Comparison of ENCODE assay signal across 9 cellular contexts in genomic region chr20:45834797-45835161, GRCh38. TPM values are rescaled to one million over a fixed set of nuclear protein-coding genes. Genes with fewer than 3 reads are reported as not detected.
A peak's percentile ranks its signal among the peaks of the same experiment; 100 is the strongest.
DNase-seq lines count a peak whose midpoint lies in the region; ATAC-seq, FAIRE-seq and TF ChIP-seq lines count a peak whose summit lies in the region.
"Had no signal": no experiment of that assay in that cellular context is flagged by ENCODE, and none has a peak within 500 bp of the region (broad histone marks: within the 10 kb centered on the region; RNA-seq: fewer than 3 reads in every experiment).

No MANE protein-coding gene starts in this region.

- H3K9me3 ChIP-seq in MG63 (no peaks in the 10 kb centered on the region), GM12878 (replicated peaks; ENCODE audit: control insufficient read depth, insufficient read depth, low read length) (no peaks in the 10 kb centered on the region), keratinocyte (ENCODE audit: control insufficient read depth, low read depth, low read length) (no peaks in the 10 kb centered on the region)

- in situ Hi-C loops in GM12878 (cut with MboI): no loop called here

- CTCF ChIA-PET in GM12878 (lab: Yijun Ruan, JAX): interaction anchor here (1.6 kb wide), 1 partner anchor 17 kb away, joined by 4 read pairs; no protein-coding TSS in a partner anchor

- H3K27me3 Mint-ChIP-seq in stimulated activated naive CD8-positive, alpha-beta T cell treated with anti-CD3 and anti-CD28 coated beads, Interleukin-15, amount 100 ng/mL, for 72 hours: no peaks in the 10 kb centered on the region

- H3K36me3 ChIP-seq in MG63 (peaks cover 41% of the 10 kb centered on the region), GM12878 (ENCODE audit: control insufficient read depth in 2 of 2, insufficient read depth in 2 of 2, low read length in 1 of 2) (no peaks in the 10 kb centered on the region), keratinocyte (ENCODE audit: control insufficient read depth in 2 of 2, extremely low read depth in 1 of 2, insufficient read depth in 2 of 2, low read length in 2 of 2) (no peaks in the 10 kb centered on the region)

- intact Hi-C loops in GM12878 (cut with micrococcal nuclease; ENCODE audit: unreplicated experiment): no loop called here

- peaks cover 11% of the 10 kb centered on the region for H3K4me1 Mint-ChIP-seq in stimulated activated naive CD8-positive, alpha-beta T cell treated with anti-CD3 and anti-CD28 coated beads, Interleukin-15, amount 100 ng/mL, for 72 hours

- H3K79me2 ChIP-seq in GM12878 (ENCODE audit: control insufficient read depth, insufficient read depth, low read length) (no peaks in the 10 kb centered on the region), keratinocyte (ENCODE audit: control insufficient read depth, insufficient read depth, low read length) (no peaks in the 10 kb centered on the region)

- no peak for DNase-seq in MG63
- DNase-seq in GM12878 (ENCODE audit: low read depth, low spot score): no peak
- DNase-seq in keratinocyte (ENCODE audit: low read depth, low spot score): no peak
- DNase-seq in stimulated activated naive CD8-positive, alpha-beta T cell treated with anti-CD3 and anti-CD28 coated beads, Interleukin-15, amount 100 ng/mL, for 72 hours: no peak
- no peak for DNase-seq in amniotic stem cell (lab: John Stamatoyannopoulos, UW)
- DNase-seq in cortex of kidney (lab: John Stamatoyannopoulos, UW): no peak
- DNase-seq in D721Med (ENCODE audit: insufficient read length, low spot score): no peak
- DNase-seq in NCI-H510A (lab: John Stamatoyannopoulos, UW): no peak
- DNase-seq: effector CD8-positive, alpha-beta T cell had no signal

- POLR2A ChIA-PET in GM12878 (lab: Charles Lee): no interaction called here

- TF ChIP-seq EP300 in GM12878 (IDR thresholded peaks at IDR 0.05; ENCODE audit: borderline replicate concordance in 1 of 2, control insufficient read depth in 1 of 2, low read depth in 2 of 2, low read length in 2 of 2): no peak

- H3K9ac ChIP-seq in GM12878 (ENCODE audit: control insufficient read depth, insufficient read depth, low read length): no peak overlapping the region
- no peak overlapping the region for H3K9ac ChIP-seq in keratinocyte (ENCODE audit: control insufficient read depth, extremely low read depth, insufficient read depth, low read length)

- FAIRE-seq in GM12878 (lab: Jason Lieb, UNC) (no peak), keratinocyte (lab: Jason Lieb, UNC) (no peak), D721Med (lab: Jason Lieb, UNC) (no peak)

- no TSS peak for BruUV-seq in GM12878 (replicated peaks; lab: Mats Ljungman, UMichigan)

- RAD21 ChIA-PET in GM12878 (lab: Charles Lee; ENCODE audit: unreplicated experiment): no interaction called here

- SMC1A ChIA-PET in GM12878 (lab: Charles Lee; ENCODE audit: uncharacterized antibody, unreplicated experiment): no interaction called here

- peak overlapping the region; percentile 82 to 91 for H3K4me3 Mint-ChIP-seq in stimulated activated naive CD8-positive, alpha-beta T cell treated with anti-CD3 and anti-CD28 coated beads, Interleukin-15, amount 100 ng/mL, for 72 hours

- TF ChIP-seq RAD21 in GM12878 (IDR thresholded peaks at IDR 0.05; ENCODE audit: insufficient read depth, low read depth, low read length): no peak

- H3K27me3 ChIP-seq in MG63 (no peaks in the 10 kb centered on the region), GM12878 (replicated peaks in 1 of 2; ENCODE audit: control insufficient read depth in 2 of 2, insufficient read depth in 2 of 2, low read length in 1 of 2) (no peaks in the 10 kb centered on the region), keratinocyte (ENCODE audit: control insufficient read depth, extremely low read depth, insufficient read depth, low read length) (no peaks in the 10 kb centered on the region)

- H3K4me3 ChIP-seq in MG63 (peak overlapping the region; percentile 65), GM12878 (no peak overlapping the region), keratinocyte (ENCODE audit: control insufficient read depth in 2 of 3, extremely low read depth in 1 of 3, insufficient read depth in 2 of 3, low read depth in 1 of 3, low read length in 3 of 3) (peak overlapping the region in 2 of 3 experiments; percentile 61 to 85)

- H3K4me1 ChIP-seq in GM12878 (ENCODE audit: control insufficient read depth, insufficient read depth, low read length): peaks cover 3% of the 10 kb centered on the region
- H3K4me1 ChIP-seq in keratinocyte (ENCODE audit: control insufficient read depth, extremely low read depth, insufficient read depth, low read length): peaks cover 24% of the 10 kb centered on the region

- WGBS in GM12878 (ENCODE audit: insufficient coverage, insufficient replicate concordance, low lambda C conversion rate, missing lambda C conversion rate): 91% methylated on average over 14 of the region's 14 CpGs

- TF ChIP-seq POLR2A in GM12878 (IDR thresholded peaks at IDR 0.05; ENCODE audit: low read depth, low read length): no peak

- no peaks in the 10 kb centered on the region for H4K20me1 ChIP-seq in GM12878 (ENCODE audit: control insufficient read depth, insufficient read depth)
- H4K20me1 ChIP-seq in keratinocyte (ENCODE audit: control insufficient read depth, extremely low read depth, insufficient read depth, low read length): no peaks in the 10 kb centered on the region

- H3K27ac ChIP-seq in GM12878 (ENCODE audit: control insufficient read depth, insufficient read depth) (no peak overlapping the region), keratinocyte (ENCODE audit: control insufficient read depth, insufficient read depth, low read length) (no peak overlapping the region)

- H3K4me2 ChIP-seq in GM12878 (ENCODE audit: control insufficient read depth, insufficient read depth): peak overlapping the region; percentile 99; the same call in 1 of the 2 replicates
- H3K4me2 ChIP-seq in keratinocyte (ENCODE audit: control insufficient read depth, extremely low read depth, insufficient read depth, low read depth, low read length): peak overlapping the region; percentile 86

- H2AFZ ChIP-seq in GM12878 (ENCODE audit: control insufficient read depth, low read depth, low read length): no peak overlapping the region
- H2AFZ ChIP-seq in keratinocyte (ENCODE audit: control insufficient read depth, low read length): no peak overlapping the region

- dilution Hi-C loops in keratinocyte (cut with MboI; ENCODE audit: extremely low pct_ligation_motif_present, low sequenced_read_pairs): no loop called here

- TF ChIP-seq CTCF in GM12878 (IDR thresholded peaks at IDR 0.05 in 2 of 3, conservative IDR thresholded peaks at IDR 0.05 in 1 of 3; ENCODE audit: control insufficient read depth in 2 of 3, extremely low read depth in 1 of 3, insufficient read depth in 1 of 3, low read depth in 3 of 3, low read length in 3 of 3) (no peak), keratinocyte (optimal IDR thresholded peaks at IDR 0.05 in 1 of 3, IDR thresholded peaks at IDR 0.05 in 1 of 3, conservative IDR thresholded peaks at IDR 0.05 in 1 of 3; ENCODE audit: extremely low read depth in 1 of 3, insufficient read depth in 2 of 3, low read length in 3 of 3) (no peak), D721Med (IDR thresholded peaks at IDR 0.05; ENCODE audit: insufficient read depth, missing control alignments) (no peak)

- peaks cover 2% of the 10 kb centered on the region for H3K9me1 ChIP-seq in keratinocyte (ENCODE audit: control insufficient read depth, extremely low read depth, insufficient read depth, low read length)

- H3K9me3 Mint-ChIP-seq in stimulated activated naive CD8-positive, alpha-beta T cell treated with anti-CD3 and anti-CD28 coated beads, Interleukin-15, amount 100 ng/mL, for 72 hours: no peaks in the 10 kb centered on the region

- H3K27ac Mint-ChIP-seq in stimulated activated naive CD8-positive, alpha-beta T cell treated with anti-CD3 and anti-CD28 coated beads, Interleukin-15, amount 100 ng/mL, for 72 hours: no peak overlapping the region

- ATAC-seq in GM12878: no peak
- ATAC-seq in stimulated activated naive CD8-positive, alpha-beta T cell treated with anti-CD3 and anti-CD28 coated beads, Interleukin-15, amount 100 ng/mL, for 72 hours: no peak

RNA-seq across cellular contexts. Expression of gene SNX21, which starts 1.2 kb away (rescaled TPM):
- 55.6 and 74.9 TPM in 2 replicates for total RNA-seq in MG63 (2014; rRNA removed; shearing (Covaris generic); ENCODE audit: low replicate concordance)
- 2.3 and 5.2 TPM in 2 replicates for total RNA-seq in GM12878 (2013; cell fraction: nucleolus; rRNA removed)
- 0.76 and 0.79 TPM in 2 replicates for total RNA-seq in GM12878 (2014; rRNA removed)
- total RNA-seq in GM12878 (2014; rRNA removed; fragmentation: Illumina TruSeq; extraction: Trizol): 0.22 and 0.23 TPM in 2 replicates
- 0.77 and 1.2 TPM in 2 replicates for total RNA-seq in GM12878 (2021)
- 0.41 TPM for polyA plus RNA-seq in GM12878 (2011; ENCODE audit: low read depth)
- 0.27 and 0.41 TPM in 2 replicates for polyA plus RNA-seq in GM12878 (2011; rRNA removed)
- 0.76 and 0.97 TPM in 2 replicates for polyA plus RNA-seq in GM12878 (2011; cell fraction: cytosol; rRNA removed)
- polyA plus RNA-seq in GM12878 (2011; cell fraction: nucleus; rRNA removed): 0.49 and 0.92 TPM in 2 replicates
- 1.1 and 1.9 TPM in 2 replicates for polyA plus RNA-seq in GM12878 (2012)
- polyA plus RNA-seq in GM12878 (2014; fragmentation: Illumina TruSeq; extraction: Trizol): 0.10 and 0.27 TPM in 2 replicates
- under 1 TPM; 0.34 to 0.37 TPM for polyA plus RNA-seq in GM12878 (2014; fragmentation: Nextera tagmentation; extraction: Ambion mirVana)
- 1.1 and 1.3 TPM in 2 replicates for polyA plus RNA-seq in GM12878 (2014; rRNA removed)
- 1 to 10 TPM in 1 of 2 experiments, under 1 TPM in 1; 0.74 to 1.4 TPM for polyA plus RNA-seq in GM12878 (2016; fragmentation: Nextera tagmentation; extraction: Ambion mirVana)
- 0.15 and 0.52 TPM in 2 replicates for polyA minus RNA-seq in GM12878 (2011; rRNA and poly(A)+ RNA removed)
- not detected in 2 replicates for polyA minus RNA-seq in GM12878 (2011; cell fraction: cytosol; rRNA and poly(A)+ RNA removed)
- 0.85 and 1.4 TPM in 2 replicates for polyA minus RNA-seq in GM12878 (2011; cell fraction: nucleus; rRNA and poly(A)+ RNA removed)
- 5.2 to 8.6 TPM (median 6.9 TPM) in 3 replicates for polyA plus RNA-seq in keratinocyte
- polyA plus RNA-seq in keratinocyte (2011; ENCODE audit: low read depth): 8.5 TPM
- polyA plus RNA-seq in keratinocyte (2011; cell fraction: cytosol; rRNA removed): 2.9 and 7.1 TPM in 2 replicates
- 7.1 and 11.6 TPM in 2 replicates for polyA plus RNA-seq in keratinocyte (2011; cell fraction: nucleus; rRNA removed)
- polyA plus RNA-seq in keratinocyte (2012; ENCODE audit: low replicate concordance): 6.6 and 9.9 TPM in 2 replicates
- polyA minus RNA-seq in keratinocyte: 3.7 to 5.0 TPM (median 4.0 TPM) in 3 replicates
- polyA minus RNA-seq in keratinocyte (2011; cell fraction: cytosol; rRNA and poly(A)+ RNA removed): 18.0 TPM
- polyA minus RNA-seq in keratinocyte (2011; cell fraction: nucleus; rRNA and poly(A)+ RNA removed): 5.9 and 6.3 TPM in 2 replicates

RNA-seq across cellular contexts. Expression of gene TNNC2, which starts 7.7 kb away (rescaled TPM):
- total RNA-seq in MG63 (2014; rRNA removed; shearing (Covaris generic); ENCODE audit: low replicate concordance): not detected in 2 replicates
- total RNA-seq in GM12878 (2013; cell fraction: nucleolus; rRNA removed): not detected in 2 replicates
- total RNA-seq in GM12878 (2014; rRNA removed): not detected in 2 replicates
- not detected in 2 replicates for total RNA-seq in GM12878 (2014; rRNA removed; fragmentation: Illumina TruSeq; extraction: Trizol)
- total RNA-seq in GM12878 (2021): not detected in 2 replicates
- polyA plus RNA-seq in GM12878 (2011; ENCODE audit: low read depth): not detected
- not detected in 2 replicates for polyA plus RNA-seq in GM12878 (2011; rRNA removed)
- 0.09 and 0.15 TPM in 2 replicates for polyA plus RNA-seq in GM12878 (2011; cell fraction: cytosol; rRNA removed)
- not detected in 2 replicates for polyA plus RNA-seq in GM12878 (2011; cell fraction: nucleus; rRNA removed)
- polyA plus RNA-seq in GM12878 (2012): 0.31 TPM in 1 of 2 replicates, not detected in the other
- not detected in 2 replicates for polyA plus RNA-seq in GM12878 (2014; fragmentation: Illumina TruSeq; extraction: Trizol)
- not detected for polyA plus RNA-seq in GM12878 (2014; fragmentation: Nextera tagmentation; extraction: Ambion mirVana)
- polyA plus RNA-seq in GM12878 (2014; rRNA removed): not detected in 2 replicates
- under 1 TPM in 1 of 2 experiments, not detected in 1; 0.37 TPM for polyA plus RNA-seq in GM12878 (2016; fragmentation: Nextera tagmentation; extraction: Ambion mirVana)
- polyA minus RNA-seq in GM12878 (2011; rRNA and poly(A)+ RNA removed): not detected in 2 replicates
- polyA minus RNA-seq in GM12878 (2011; cell fraction: cytosol; rRNA and poly(A)+ RNA removed): not detected in 2 replicates
- polyA minus RNA-seq in GM12878 (2011; cell fraction: nucleus; rRNA and poly(A)+ RNA removed): not detected in 2 replicates
- polyA plus RNA-seq in keratinocyte: 0.16 TPM in 1 of 3 replicates, not detected in the others
- 0.92 TPM for polyA plus RNA-seq in keratinocyte (2011; ENCODE audit: low read depth)
- polyA plus RNA-seq in keratinocyte (2011; cell fraction: cytosol; rRNA removed): not detected in 2 replicates
- polyA plus RNA-seq in keratinocyte (2011; cell fraction: nucleus; rRNA removed): 0.57 and 0.66 TPM in 2 replicates
- polyA plus RNA-seq in keratinocyte (2012; ENCODE audit: low replicate concordance): not detected in 2 replicates
- polyA minus RNA-seq in keratinocyte: not detected in 3 replicates
- not detected for polyA minus RNA-seq in keratinocyte (2011; cell fraction: cytosol; rRNA and poly(A)+ RNA removed)
- not detected in 2 replicates for polyA minus RNA-seq in keratinocyte (2011; cell fraction: nucleus; rRNA and poly(A)+ RNA removed)

RNA-seq across cellular contexts. Expression of gene UBE2C, which starts 22.3 kb away (rescaled TPM):
- 69.5 and 72.7 TPM in 2 replicates for total RNA-seq in MG63 (2014; rRNA removed; shearing (Covaris generic); ENCODE audit: low replicate concordance)
- total RNA-seq in GM12878 (2013; cell fraction: nucleolus; rRNA removed): 3.5 and 5.6 TPM in 2 replicates
- total RNA-seq in GM12878 (2014; rRNA removed): 174 and 186 TPM in 2 replicates
- total RNA-seq in GM12878 (2014; rRNA removed; fragmentation: Illumina TruSeq; extraction: Trizol): 115 and 117 TPM in 2 replicates
- total RNA-seq in GM12878 (2021): 133 and 141 TPM in 2 replicates
- polyA plus RNA-seq in GM12878 (2011; ENCODE audit: low read depth): 135 TPM
- polyA plus RNA-seq in GM12878 (2011; rRNA removed): 139 and 175 TPM in 2 replicates
- polyA plus RNA-seq in GM12878 (2011; cell fraction: cytosol; rRNA removed): 226 and 261 TPM in 2 replicates
- 90.0 and 96.1 TPM in 2 replicates for polyA plus RNA-seq in GM12878 (2011; cell fraction: nucleus; rRNA removed)
- polyA plus RNA-seq in GM12878 (2012): 100 and 106 TPM in 2 replicates
- polyA plus RNA-seq in GM12878 (2014; fragmentation: Illumina TruSeq; extraction: Trizol): 163 and 178 TPM in 2 replicates
- 100 to 1,000 TPM in 1 of 2 experiments, 10 to 100 TPM in 1; 86.2 to 140 TPM for polyA plus RNA-seq in GM12878 (2014; fragmentation: Nextera tagmentation; extraction: Ambion mirVana)
- polyA plus RNA-seq in GM12878 (2014; rRNA removed): 229 and 243 TPM in 2 replicates
- polyA plus RNA-seq in GM12878 (2016; fragmentation: Nextera tagmentation; extraction: Ambion mirVana): 100 to 1,000 TPM; 396 to 412 TPM
- polyA minus RNA-seq in GM12878 (2011; rRNA and poly(A)+ RNA removed): 59.9 and 79.5 TPM in 2 replicates
- polyA minus RNA-seq in GM12878 (2011; cell fraction: cytosol; rRNA and poly(A)+ RNA removed): 56.4 and 68.8 TPM in 2 replicates
- polyA minus RNA-seq in GM12878 (2011; cell fraction: nucleus; rRNA and poly(A)+ RNA removed): 20.3 and 24.9 TPM in 2 replicates
- 9.1 to 69.8 TPM (median 46.6 TPM) in 3 replicates for polyA plus RNA-seq in keratinocyte
- polyA plus RNA-seq in keratinocyte (2011; ENCODE audit: low read depth): not detected
- 16.0 and 19.1 TPM in 2 replicates for polyA plus RNA-seq in keratinocyte (2011; cell fraction: cytosol; rRNA removed)
- 7.5 and 8.3 TPM in 2 replicates for polyA plus RNA-seq in keratinocyte (2011; cell fraction: nucleus; rRNA removed)
- 0.38 and 49.5 TPM in 2 replicates for polyA plus RNA-seq in keratinocyte (2012; ENCODE audit: low replicate concordance)
- polyA minus RNA-seq in keratinocyte: 5.0 to 33.8 TPM (median 27.2 TPM) in 3 replicates
- polyA minus RNA-seq in keratinocyte (2011; cell fraction: cytosol; rRNA and poly(A)+ RNA removed): 27.8 TPM
- 5.1 and 9.5 TPM in 2 replicates for polyA minus RNA-seq in keratinocyte (2011; cell fraction: nucleus; rRNA and poly(A)+ RNA removed)

RNA-seq across cellular contexts. Expression of gene ACOT8, which starts 22.4 kb away (rescaled TPM):
- total RNA-seq in MG63 (2014; rRNA removed; shearing (Covaris generic); ENCODE audit: low replicate concordance): 39.6 and 46.9 TPM in 2 replicates
- 43.6 and 48.2 TPM in 2 replicates for total RNA-seq in GM12878 (2013; cell fraction: nucleolus; rRNA removed)
- total RNA-seq in GM12878 (2014; rRNA removed): 45.0 and 47.9 TPM in 2 replicates
- total RNA-seq in GM12878 (2014; rRNA removed; fragmentation: Illumina TruSeq; extraction: Trizol): 15.2 and 16.5 TPM in 2 replicates
- 24.9 and 27.3 TPM in 2 replicates for total RNA-seq in GM12878 (2021)
- 12.5 TPM for polyA plus RNA-seq in GM12878 (2011; ENCODE audit: low read depth)
- 22.9 and 39.3 TPM in 2 replicates for polyA plus RNA-seq in GM12878 (2011; rRNA removed)
- 75.7 and 85.6 TPM in 2 replicates for polyA plus RNA-seq in GM12878 (2011; cell fraction: cytosol; rRNA removed)
- polyA plus RNA-seq in GM12878 (2011; cell fraction: nucleus; rRNA removed): 67.1 and 69.3 TPM in 2 replicates
- 22.6 and 23.4 TPM in 2 replicates for polyA plus RNA-seq in GM12878 (2012)
- polyA plus RNA-seq in GM12878 (2014; fragmentation: Illumina TruSeq; extraction: Trizol): 9.5 and 15.9 TPM in 2 replicates
- 10 to 100 TPM in 1 of 2 experiments, 1 to 10 TPM in 1; 5.1 to 10.1 TPM for polyA plus RNA-seq in GM12878 (2014; fragmentation: Nextera tagmentation; extraction: Ambion mirVana)
- polyA plus RNA-seq in GM12878 (2014; rRNA removed): 42.0 and 45.3 TPM in 2 replicates
- 10 to 100 TPM; 36.3 to 47.5 TPM for polyA plus RNA-seq in GM12878 (2016; fragmentation: Nextera tagmentation; extraction: Ambion mirVana)
- 19.8 and 46.3 TPM in 2 replicates for polyA minus RNA-seq in GM12878 (2011; rRNA and poly(A)+ RNA removed)
- polyA minus RNA-seq in GM12878 (2011; cell fraction: cytosol; rRNA and poly(A)+ RNA removed): 6.8 and 13.9 TPM in 2 replicates
- polyA minus RNA-seq in GM12878 (2011; cell fraction: nucleus; rRNA and poly(A)+ RNA removed): 21.6 and 34.5 TPM in 2 replicates
- 23.9 to 41.5 TPM (median 24.3 TPM) in 3 replicates for polyA plus RNA-seq in keratinocyte
- 23.5 TPM for polyA plus RNA-seq in keratinocyte (2011; ENCODE audit: low read depth)
- polyA plus RNA-seq in keratinocyte (2011; cell fraction: cytosol; rRNA removed): 24.2 and 38.6 TPM in 2 replicates
- 21.7 and 30.7 TPM in 2 replicates for polyA plus RNA-seq in keratinocyte (2011; cell fraction: nucleus; rRNA removed)
- 19.9 and 24.6 TPM in 2 replicates for polyA plus RNA-seq in keratinocyte (2012; ENCODE audit: low replicate concordance)
- 14.4 to 29.9 TPM (median 28.4 TPM) in 3 replicates for polyA minus RNA-seq in keratinocyte
- polyA minus RNA-seq in keratinocyte (2011; cell fraction: cytosol; rRNA and poly(A)+ RNA removed): 24.2 TPM
- 9.8 and 13.0 TPM in 2 replicates for polyA minus RNA-seq in keratinocyte (2011; cell fraction: nucleus; rRNA and poly(A)+ RNA removed)

RNA-seq across cellular contexts. Expression of gene ZSWIM3, which starts 22.6 kb away (rescaled TPM):
- total RNA-seq in MG63 (2014; rRNA removed; shearing (Covaris generic); ENCODE audit: low replicate concordance): 8.4 and 14.2 TPM in 2 replicates
- 6.8 and 7.8 TPM in 2 replicates for total RNA-seq in GM12878 (2013; cell fraction: nucleolus; rRNA removed)
- total RNA-seq in GM12878 (2014; rRNA removed): 4.6 and 5.7 TPM in 2 replicates
- total RNA-seq in GM12878 (2014; rRNA removed; fragmentation: Illumina TruSeq; extraction: Trizol): 4.3 and 4.9 TPM in 2 replicates
- 4.1 and 4.5 TPM in 2 replicates for total RNA-seq in GM12878 (2021)
- polyA plus RNA-seq in GM12878 (2011; ENCODE audit: low read depth): 1.2 TPM
- 4.3 and 5.1 TPM in 2 replicates for polyA plus RNA-seq in GM12878 (2011; rRNA removed)
- polyA plus RNA-seq in GM12878 (2011; cell fraction: cytosol; rRNA removed): 5.1 and 5.5 TPM in 2 replicates
- 3.6 and 3.7 TPM in 2 replicates for polyA plus RNA-seq in GM12878 (2011; cell fraction: nucleus; rRNA removed)
- polyA plus RNA-seq in GM12878 (2012): 1.1 and 3.4 TPM in 2 replicates
- polyA plus RNA-seq in GM12878 (2014; fragmentation: Illumina TruSeq; extraction: Trizol): 3.2 and 4.7 TPM in 2 replicates
- polyA plus RNA-seq in GM12878 (2014; fragmentation: Nextera tagmentation; extraction: Ambion mirVana): 1 to 10 TPM; 1.6 to 2.0 TPM
- 4.1 and 4.6 TPM in 2 replicates for polyA plus RNA-seq in GM12878 (2014; rRNA removed)
- 1 to 10 TPM; 3.5 to 3.6 TPM for polyA plus RNA-seq in GM12878 (2016; fragmentation: Nextera tagmentation; extraction: Ambion mirVana)
- 11.8 and 13.4 TPM in 2 replicates for polyA minus RNA-seq in GM12878 (2011; rRNA and poly(A)+ RNA removed)
- polyA minus RNA-seq in GM12878 (2011; cell fraction: cytosol; rRNA and poly(A)+ RNA removed): 2.6 and 2.8 TPM in 2 replicates
- polyA minus RNA-seq in GM12878 (2011; cell fraction: nucleus; rRNA and poly(A)+ RNA removed): 1.8 and 3.3 TPM in 2 replicates
- polyA plus RNA-seq in keratinocyte: 2.0 to 2.7 TPM (median 2.3 TPM) in 3 replicates
- polyA plus RNA-seq in keratinocyte (2011; ENCODE audit: low read depth): 0.62 TPM
- polyA plus RNA-seq in keratinocyte (2011; cell fraction: cytosol; rRNA removed): 0.96 and 1.3 TPM in 2 replicates
- 3.0 and 3.1 TPM in 2 replicates for polyA plus RNA-seq in keratinocyte (2011; cell fraction: nucleus; rRNA removed)
- 1.5 and 1.6 TPM in 2 replicates for polyA plus RNA-seq in keratinocyte (2012; ENCODE audit: low replicate concordance)
- 4.6 to 5.8 TPM (median 4.9 TPM) in 3 replicates for polyA minus RNA-seq in keratinocyte
- polyA minus RNA-seq in keratinocyte (2011; cell fraction: cytosol; rRNA and poly(A)+ RNA removed): 2.9 TPM
- 3.9 and 4.0 TPM in 2 replicates for polyA minus RNA-seq in keratinocyte (2011; cell fraction: nucleus; rRNA and poly(A)+ RNA removed)
